Comparison of ENCODE assay signal across 15 cellular contexts in the genomic region with DNA sequence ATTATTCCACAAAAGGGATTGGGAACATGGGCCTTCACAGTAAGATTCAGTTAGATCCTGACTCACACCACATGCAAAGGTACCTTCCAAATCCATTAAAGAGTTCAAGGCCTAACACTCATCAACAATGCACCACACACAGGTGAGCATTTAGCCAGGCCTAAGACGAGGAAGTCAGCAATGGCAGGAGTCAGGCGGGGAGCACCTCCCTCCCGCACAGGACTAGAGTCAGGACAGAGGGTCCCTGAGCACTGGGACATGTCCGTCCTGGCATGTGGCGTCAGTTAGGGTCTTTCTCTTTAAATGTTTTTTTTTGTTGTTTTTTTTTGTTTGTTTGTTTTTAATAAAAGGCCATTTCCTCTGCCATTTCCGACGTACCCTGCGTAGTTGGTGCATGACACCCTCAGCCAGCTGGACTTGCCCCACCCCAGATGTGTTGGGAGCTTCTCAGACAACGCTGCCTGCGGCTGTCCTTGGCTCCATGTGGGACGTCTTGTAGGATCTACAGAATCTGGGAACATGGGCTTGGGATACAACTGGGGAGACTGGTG.
"Had no signal": no experiment of that assay in that cellular context is flagged by ENCODE, and none has a peak within 500 bp of the region (broad histone marks: within the 10 kb centered on the region; RNA-seq: fewer than 3 reads in every experiment).

No MANE protein-coding gene starts in this region.

- H3K9me3 ChIP-seq: tibial nerve, vagina had no signal

- H3K36me3 ChIP-seq: tibial nerve, vagina had no signal

- H3K27me3 ChIP-seq: tibial nerve, vagina had no signal

- ATAC-seq: activated CD8-positive, alpha-beta T cell treated with anti-CD3 and anti-CD28 coated beads for 36 hours; activated naive CD8-positive, alpha-beta T cell treated with anti-CD3 and anti-CD28 coated beads, Interleukin-2, amount 50 U/mL, for 24 hours had no signal

- H3K27ac ChIP-seq: tibial nerve, vagina had no signal

- H3K4me3 ChIP-seq: tibial nerve, vagina had no signal

- DNase-seq: activated CD4-positive, alpha-beta T cell treated with anti-CD3 and anti-CD28 coated beads, Interleukin-2, amount 10 ng/mL, durations not matched to agents 24 days and 14 days; activated CD4-positive, CD25-positive, alpha-beta regulatory T cell; activated CD8-positive, alpha-beta T cell treated with anti-CD3 and anti-CD28 coated beads for 36 hours; activated naive CD4-positive, alpha-beta T cell treated with anti-CD3 and anti-CD28 coated beads, Interleukin-2, amount 10 ng/mL, durations not matched to agents 7 days and 5 days; activated naive CD8-positive, alpha-beta T cell treated with anti-CD3 and anti-CD28 coated beads, Interleukin-2, amount 50 U/mL, for 24 hours; activated T-cell treated with anti-CD3 and anti-CD28 coated beads, Interleukin-2, amount 50 U/mL, for 1 hour; anterior cingulate cortex; caudate nucleus; mesenchymal stem cell; nephron progenitor cell; nucleus accumbens had no signal

- FAIRE-seq: frontal cortex, TTC549 had no signal
